In genomic region chr16:16985707-16986106, GRCh38 we compare ENCODE assay signal across 26 cellular contexts.
"Had no signal": no experiment of that assay in that cellular context is flagged by ENCODE, and none has a peak within 500 bp of the region (broad histone marks: within the 10 kb centered on the region; RNA-seq: fewer than 3 reads in every experiment).

No MANE protein-coding gene starts in this region.

- H3K9me3 ChIP-seq: esophagus squamous epithelium, gastroesophageal sphincter had no signal

- H3K27me3 Mint-ChIP-seq: activated CD4-positive, alpha-beta memory T cell treated with anti-CD3 and anti-CD28 coated beads, Interleukin-2, amount 10 ng/mL, durations not matched to agents 7 days and 5 days; activated CD4-positive, alpha-beta T cell treated with anti-CD3 and anti-CD28 coated beads, Interleukin-2, amount 10 ng/mL, durations not matched to agents 7 days and 5 days; activated naive CD8-positive, alpha-beta T cell; activated T-helper 17 cell treated with anti-CD3 and anti-CD28 coated beads, Interleukin-2, amount 50 U/mL, for 72 hours; effector memory CD8-positive, alpha-beta T cell had no signal

- H3K27ac Mint-ChIP-seq: activated CD4-positive, alpha-beta memory T cell treated with anti-CD3 and anti-CD28 coated beads, Interleukin-2, amount 10 ng/mL, durations not matched to agents 7 days and 5 days; activated CD4-positive, alpha-beta T cell treated with anti-CD3 and anti-CD28 coated beads, Interleukin-2, amount 10 ng/mL, durations not matched to agents 7 days and 5 days; activated naive CD8-positive, alpha-beta T cell had no signal

- H3K27ac ChIP-seq: brain microvascular endothelial cell, epithelial cell of prostate, esophagus squamous epithelium, gastroesophageal sphincter, heart right ventricle, hepatocyte had no signal

- H3K4me3 ChIP-seq: esophagus squamous epithelium, gastroesophageal sphincter, heart right ventricle, hepatocyte had no signal

- H3K9me3 Mint-ChIP-seq: activated T-cell treated with anti-CD3 and anti-CD28 coated beads, Interleukin-2, amount 50 U/mL, for 4 hours; activated T-helper 17 cell treated with anti-CD3 and anti-CD28 coated beads, Interleukin-2, amount 50 U/mL, for 72 hours had no signal

- ATAC-seq: activated T-cell treated with anti-CD3 and anti-CD28 coated beads, Interleukin-2, amount 50 U/mL, for 4 hours; activated T-helper 17 cell treated with anti-CD3 and anti-CD28 coated beads, Interleukin-2, amount 50 U/mL, for 72 hours; effector memory CD8-positive, alpha-beta T cell; gastroesophageal sphincter; heart right ventricle had no signal

- H3K27me3 ChIP-seq: brain microvascular endothelial cell, esophagus squamous epithelium, hepatocyte had no signal

- H3K4me1 Mint-ChIP-seq: activated CD4-positive, alpha-beta memory T cell treated with anti-CD3 and anti-CD28 coated beads, Interleukin-2, amount 10 ng/mL, durations not matched to agents 7 days and 5 days; activated CD4-positive, alpha-beta T cell treated with anti-CD3 and anti-CD28 coated beads, Interleukin-2, amount 10 ng/mL, durations not matched to agents 7 days and 5 days had no signal

- H3K4me1 ChIP-seq: esophagus squamous epithelium, gastroesophageal sphincter, heart right ventricle had no signal

- DNase-seq: activated CD4-positive, alpha-beta memory T cell treated with anti-CD3 and anti-CD28 coated beads, Interleukin-2, amount 10 ng/mL, durations not matched to agents 7 days and 5 days; activated CD4-positive, alpha-beta T cell treated with anti-CD3 and anti-CD28 coated beads for 1 hour; activated CD4-positive, alpha-beta T cell treated with anti-CD3 and anti-CD28 coated beads for 4 hours; activated CD4-positive, alpha-beta T cell treated with anti-CD3 and anti-CD28 coated beads, Interleukin-2, amount 10 ng/mL, durations not matched to agents 7 days and 5 days; activated CD4-positive, alpha-beta T cell treated with anti-CD3 and anti-CD28 coated beads, Interleukin-2, amount 50 U/mL, for 4 hours; activated effector memory CD4-positive, alpha-beta T cell treated with Interleukin-2 at 50 U/mL for 16 hours; activated gamma-delta T cell treated with Interleukin-2 at 50 U/mL for 16 hours; activated naive CD4-positive, alpha-beta T cell treated with anti-CD3 and anti-CD28 coated beads, Interleukin-2, amount 50 U/mL, for 16 hours; activated naive CD4-positive, alpha-beta T cell treated with Interleukin-2 at 50 U/mL for 16 hours; activated T-cell treated with anti-CD3 and anti-CD28 coated beads, Interleukin-2, amount 50 U/mL, for 4 hours; amniotic stem cell; anterior cingulate cortex; brain microvascular endothelial cell; cortex of kidney; dermis blood vessel endothelial cell; effector CD4-positive, alpha-beta T cell; effector memory CD8-positive, alpha-beta T cell; esophagus squamous epithelium; foreskin melanocyte; heart right ventricle; T-helper 2 cell had no signal

- H3K4me3 Mint-ChIP-seq: activated CD4-positive, alpha-beta memory T cell treated with anti-CD3 and anti-CD28 coated beads, Interleukin-2, amount 10 ng/mL, durations not matched to agents 7 days and 5 days; activated CD4-positive, alpha-beta T cell treated with anti-CD3 and anti-CD28 coated beads, Interleukin-2, amount 10 ng/mL, durations not matched to agents 7 days and 5 days; activated naive CD8-positive, alpha-beta T cell; activated T-cell treated with anti-CD3 and anti-CD28 coated beads, Interleukin-2, amount 50 U/mL, for 4 hours; activated T-helper 17 cell treated with anti-CD3 and anti-CD28 coated beads, Interleukin-2, amount 50 U/mL, for 72 hours had no signal

- H3K36me3 ChIP-seq: brain microvascular endothelial cell, esophagus squamous epithelium, gastroesophageal sphincter, heart right ventricle had no signal
